In genomic region chr7:29289156-29290021, GRCh38 we compare ENCODE assay signal across 8 cellular contexts.
DNase-seq lines count a peak whose midpoint lies in the region; ATAC-seq and TF ChIP-seq lines count a peak whose summit lies in the region.

No MANE protein-coding gene starts in this region.

- TF ChIP-seq CTCF in astrocyte of the spinal cord (IDR thresholded peaks at IDR 0.05; ENCODE audit: low read depth, low read length) (no peak), psoas muscle (IDR thresholded peaks at IDR 0.05) (no peak)

- H3K4me1 ChIP-seq in psoas muscle, result no peaks in the 10 kb centered on the region

- no peak overlapping the region for H3K27ac ChIP-seq in psoas muscle

- intact Hi-C loops in psoas muscle (cut with DNase I), result no loop called here

- H3K36me3 ChIP-seq in psoas muscle (ENCODE audit: insufficient read depth in 1 of 2, low read depth in 1 of 2), result no peaks in the 10 kb centered on the region

- ATAC-seq in GM21529 (IDR thresholded peaks at IDR 0.05; ENCODE audit: unreplicated experiment) (peak; percentile 64), psoas muscle (peak in 2 of 4 donors; percentile 16 to 59), esophagus mucosa (no peak)

- H3K4me3 ChIP-seq in astrocyte of the spinal cord (ENCODE audit: low read depth, low read length) (no peak overlapping the region), psoas muscle (no peak overlapping the region)

- no peaks in the 10 kb centered on the region for H3K9me3 ChIP-seq in psoas muscle

- H3K27me3 ChIP-seq in psoas muscle (ENCODE audit: insufficient read depth in 3 of 3, low read length in 2 of 3), result no peaks in the 10 kb centered on the region

- in situ Hi-C loops in astrocyte of the spinal cord (cut with HindIII; ENCODE audit: low sequenced_read_pairs), result no loop called here

- DNase-seq in DMS79 (lab: John Stamatoyannopoulos, UW) (peak; percentile 93), M059J (ENCODE audit: low read depth) (peak; percentile 19), astrocyte of the spinal cord (ENCODE audit: low read depth, low spot score) (peak; percentile 51), psoas muscle (peak; percentile 37 to 67), hepatic stellate cell (ENCODE audit: low spot score) (no peak), AG20443 (ENCODE audit: low spot score) (no peak)

- 44 to 50% (median 46%) methylated on average over 15 of the region's 15 CpGs for WGBS in psoas muscle, 3 donors

Comparison
In these comparisons a context has a peak if more than half of its experiments do, and no peak if none do; other contexts are left out.
1. DNase-seq: peak in DMS79 (single experiment), M059J (single experiment), astrocyte of the spinal cord (single experiment) and psoas muscle (2 of 2); none in hepatic stellate cell (single experiment) and AG20443 (single experiment).